ENCODE assay signal across 13 cellular contexts in genomic region chr4:78222575-78223186, GRCh38.
DNase-seq lines count a peak whose midpoint lies in the region; ATAC-seq lines count a peak whose summit lies in the region.
"Had no signal": no experiment of that assay in that cellular context is flagged by ENCODE, and none has a peak within 500 bp of the region (broad histone marks: within the 10 kb centered on the region; RNA-seq: fewer than 3 reads in every experiment).

No MANE protein-coding gene starts in this region.

- H3K4me3 ChIP-seq in HUES6 (ENCODE audit: low read depth, low read length) = peak overlapping the region; percentile 20; the same call in 1 of the 2 replicates
- H3K4me3 ChIP-seq: SJSA1, testis had no signal

- H3K4me1 ChIP-seq in HUES6 (ENCODE audit: control insufficient read depth, insufficient read depth, low read length) = peaks cover 19% of the 10 kb centered on the region
- H3K4me1 ChIP-seq: SJSA1, testis had no signal

- no peaks in the 10 kb centered on the region; the same call in 1 of the 2 replicates for H3K9me3 ChIP-seq in HUES6 (ENCODE audit: control insufficient read depth, insufficient read depth, low read depth, low read length)
- H3K9me3 ChIP-seq: SJSA1, testis had no signal

- DNase-seq in NCI-H2029 treated with DMSO at 0.1 percent for 48 hours (lab: John Stamatoyannopoulos, UW) (peak; percentile 84), SW480 (ENCODE audit: low spot score) (peak; percentile 88), pons (ENCODE audit: low spot score) (peak; percentile 19), CD1c-positive myeloid dendritic cell (ENCODE audit: extremely low spot score) (no peak)
- DNase-seq: activated CD4-positive, alpha-beta memory T cell treated with anti-CD3 and anti-CD28 coated beads, Interleukin-2, amount 10 ng/mL, durations not matched to agents 7 days and 5 days; amniotic stem cell; glutamatergic neuron; MM.1S; testis had no signal

- H3K27me3 ChIP-seq in HUES6 (ENCODE audit: control insufficient read depth, insufficient read depth, low read length) = no peaks in the 10 kb centered on the region
- H3K27me3 ChIP-seq: SJSA1, testis had no signal

- H3K36me3 ChIP-seq in HUES6 (ENCODE audit: control insufficient read depth, insufficient read depth, low read length) = no peaks in the 10 kb centered on the region
- H3K36me3 ChIP-seq: SJSA1 had no signal

- H3K27ac ChIP-seq in HUES6 (ENCODE audit: low read depth, low read length) = no peak overlapping the region
- H3K27ac ChIP-seq: SJSA1, testis had no signal

- H3K9ac ChIP-seq in HUES6 (ENCODE audit: low read length) = no peak overlapping the region

- no peak for ATAC-seq in HG03280 (IDR thresholded peaks at IDR 0.05; ENCODE audit: unreplicated experiment)
- no peak for ATAC-seq in HG02938 (IDR thresholded peaks at IDR 0.05; ENCODE audit: unreplicated experiment)
